8 cellular contexts compared by ENCODE assay signal in the genomic region with DNA sequence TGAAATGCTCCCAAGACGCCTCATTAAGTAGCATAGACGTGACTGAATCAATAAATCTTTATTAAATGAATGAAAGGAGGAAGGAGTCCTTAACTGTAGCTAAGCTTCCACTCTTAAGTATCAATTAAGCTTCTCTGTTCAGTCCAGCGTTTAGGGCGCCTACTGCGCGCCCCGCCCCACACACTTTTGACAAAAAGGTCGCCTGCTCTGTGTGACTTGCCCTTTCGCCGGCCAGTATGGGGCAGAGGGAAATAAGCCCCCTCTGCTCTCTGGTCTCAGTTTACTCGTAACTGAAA. TPM values are rescaled to one million over a fixed set of nuclear protein-coding genes. Genes with fewer than 3 reads are reported as not detected.
A peak's percentile ranks its signal among the peaks of the same experiment; 100 is the strongest.
DNase-seq lines count a peak whose midpoint lies in the region; ATAC-seq, FAIRE-seq and TF ChIP-seq lines count a peak whose summit lies in the region.

No MANE protein-coding gene starts in this region.

- no peaks in the 10 kb centered on the region for H3K36me3 Mint-ChIP-seq in brain

- H3K4me1 ChIP-seq in ACC112 (ENCODE audit: control insufficient read depth, insufficient read depth, low read length, unreplicated experiment) (peaks cover 15% of the 10 kb centered on the region), mucosa of stomach (ENCODE audit: control insufficient read depth, insufficient read depth, low read length) (peaks cover 69% of the 10 kb centered on the region)

- H3K4me1 Mint-ChIP-seq in brain, result peaks cover 39% of the 10 kb centered on the region

- no peak overlapping the region for H3K27ac ChIP-seq in ACC112 (ENCODE audit: low read depth, low read length)

- H3K27me3 Mint-ChIP-seq in brain, result peaks cover 3% of the 10 kb centered on the region

- no peak for TF ChIP-seq CTCF in HFF-Myc (IDR thresholded peaks at IDR 0.05; ENCODE audit: low read depth, low read length, missing control alignments)
- TF ChIP-seq CTCF in brain (conservative IDR thresholded peaks at IDR 0.05), result no peak
- no peak for TF ChIP-seq CTCF in D721Med (IDR thresholded peaks at IDR 0.05; ENCODE audit: insufficient read depth, missing control alignments)

- peak overlapping the region; percentile 90 to 96 (median 91) for H3K4me3 Mint-ChIP-seq in brain

- H3K36me3 ChIP-seq in ACC112 (ENCODE audit: insufficient read depth, low read length), result no peaks in the 10 kb centered on the region
- no peaks in the 10 kb centered on the region for H3K36me3 ChIP-seq in mucosa of stomach (ENCODE audit: control insufficient read depth, insufficient read depth, low read length)

- H3K9ac ChIP-seq in mucosa of stomach (ENCODE audit: low read length), result peak overlapping the region; percentile 77

- no peaks in the 10 kb centered on the region for H3K9me3 ChIP-seq in mucosa of stomach (ENCODE audit: control insufficient read depth, low read length)

- H2AFZ ChIP-seq in ACC112 (ENCODE audit: low read length, unreplicated experiment), result peak overlapping the region; percentile 79

- ATAC-seq in GM21447 (IDR thresholded peaks at IDR 0.05; ENCODE audit: unreplicated experiment), result no peak

- H3K9me3 Mint-ChIP-seq in brain, result no peaks in the 10 kb centered on the region

- no peak for DNase-seq in HFF-Myc (ENCODE audit: extremely low read depth, low read depth)
- no peak for DNase-seq in D721Med (ENCODE audit: insufficient read length, low spot score)
- DNase-seq in middle frontal gyrus (ENCODE audit: extremely low spot score, low spot score), result no peak
- DNase-seq in NCI-H146 (lab: John Stamatoyannopoulos, UW), result no peak

- FAIRE-seq in D721Med (lab: Jason Lieb, UNC), result no peak

- no peaks in the 10 kb centered on the region for H3K27me3 ChIP-seq in ACC112 (ENCODE audit: insufficient read depth, low read length)
- H3K27me3 ChIP-seq in mucosa of stomach (ENCODE audit: control insufficient read depth, insufficient read depth, low read length), result no peaks in the 10 kb centered on the region

- H3K4me3 ChIP-seq in ACC112 (ENCODE audit: low read depth, low read length) (peak overlapping the region; percentile 91), HFF-Myc (replicated peaks; ENCODE audit: low read depth, low read length) (peak overlapping the region; percentile 80), mucosa of stomach (ENCODE audit: low read length) (peak overlapping the region; percentile 89)

- H3K79me2 ChIP-seq in ACC112 (ENCODE audit: control insufficient read depth, insufficient read depth, low read length, unreplicated experiment), result peaks cover 11% of the 10 kb centered on the region

- peak overlapping the region in 4 of 5 experiments; percentile 43 to 92 (median 68) for H3K27ac Mint-ChIP-seq in brain

RNA-seq across cellular contexts. Expression of a gene that starts 0.7 kb away (rescaled TPM):
- polyA plus RNA-seq in brain (ENCODE audit: insufficient read depth, low read depth, low replicate concordance), result 40.8 TPM

RNA-seq across cellular contexts. Expression of a gene that starts 30.3 kb away (rescaled TPM):
- 75.0 TPM for polyA plus RNA-seq in brain (ENCODE audit: insufficient read depth, low read depth, low replicate concordance)

RNA-seq across cellular contexts. Expression of a gene that starts 31.0 kb away (rescaled TPM):
- polyA plus RNA-seq in brain (ENCODE audit: insufficient read depth, low read depth, low replicate concordance), result 334 TPM

RNA-seq across cellular contexts. Expression of a gene that starts 43.8 kb away (rescaled TPM):
- 15.0 TPM for polyA plus RNA-seq in brain (ENCODE audit: insufficient read depth, low read depth, low replicate concordance)

RNA-seq across cellular contexts. Expression of a gene that starts 52.1 kb away (rescaled TPM):
- 285 TPM for polyA plus RNA-seq in brain (ENCODE audit: insufficient read depth, low read depth, low replicate concordance)
